In the genomic region with DNA sequence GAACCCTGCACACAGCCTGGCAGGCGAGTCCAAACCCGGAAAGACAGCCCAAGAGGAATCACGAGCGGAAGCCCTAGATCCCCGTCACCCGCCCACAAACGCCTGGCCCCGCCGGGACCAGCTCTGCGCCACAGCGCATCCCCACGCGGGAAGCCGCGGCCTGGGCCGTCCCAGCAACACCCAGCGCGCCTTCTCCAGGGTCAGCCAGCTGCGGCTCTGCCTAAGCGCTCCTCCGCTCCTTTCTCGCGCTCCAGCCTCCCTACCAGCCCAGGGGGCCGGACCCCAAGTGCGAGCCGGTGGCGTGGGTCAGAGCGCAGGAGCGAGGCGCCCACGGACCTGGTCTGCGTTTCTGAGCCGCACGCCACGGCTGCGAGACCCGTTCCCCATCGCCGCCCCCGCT, we compare ENCODE assay signal across 10 cellular contexts. TPM values are rescaled to one million over a fixed set of nuclear protein-coding genes. Genes with fewer than 3 reads are reported as not detected.
DNase-seq lines count a peak whose midpoint lies in the region; ATAC-seq and TF ChIP-seq lines count a peak whose summit lies in the region.
"Not testable (repeated sequence)": the region's sequence is repeated elsewhere in the genome, so short reads cannot be mapped to it uniquely, and the experiment has no call there.
"Had no signal": no experiment of that assay in that cellular context is flagged by ENCODE, and none has a peak within 500 bp of the region (broad histone marks: within the 10 kb centered on the region; RNA-seq: fewer than 3 reads in every experiment).

No MANE protein-coding gene starts in this region.

- POLR2A ChIA-PET in A673 (lab: Charles Lee; ENCODE audit: low non-redundant PET); SK-N-SH (lab: Yijun Ruan, JAX); activated CD8-positive, alpha-beta T cell treated with anti-CD3 and anti-CD28 coated beads for 36 hours (lab: Charles Lee): not testable (repeated sequence)

- H3K79me1 ChIP-seq in H9 (ENCODE audit: insufficient read depth, low read depth, low read length, poor library complexity, severe bottlenecking) = not testable (repeated sequence)

- TF ChIP-seq CTCF in A673 (conservative IDR thresholded peaks at IDR 0.05; ENCODE audit: low read depth, low read length); H9 (conservative IDR thresholded peaks at IDR 0.05); SK-N-SH (IDR thresholded peaks at IDR 0.05); activated CD8-positive, alpha-beta T cell treated with anti-CD3 and anti-CD28 coated beads for 36 hours (IDR thresholded peaks at IDR 0.05); natural killer cell (IDR thresholded peaks at IDR 0.05): not testable (repeated sequence)

- not testable (repeated sequence) for H3K4ac ChIP-seq in H9 (ENCODE audit: low read depth, low read length)

- H3K27ac Mint-ChIP-seq in H9; activated CD8-positive, alpha-beta T cell treated with anti-CD3 and anti-CD28 coated beads for 36 hours; effector memory CD8-positive, alpha-beta T cell; natural killer cell: not testable (repeated sequence)
- H3K27ac Mint-ChIP-seq in activated naive CD4-positive, alpha-beta T cell treated with anti-CD3 and anti-CD28 coated beads, Interleukin-2, amount 10 ng/mL, durations not matched to agents 7 days and 5 days = peak overlapping the region; percentile 79
- H3K27ac Mint-ChIP-seq in stimulated activated naive B cell treated with anti-CD40 and anti-IgM and Interleukin-4, amounts not matched to agents 10 μg/mL and 1 μg/mL and 100 μg/mL, for 72 hours = peak overlapping the region; percentile 96

- H3K27me3 Mint-ChIP-seq in H9 (ENCODE audit: low read depth); activated CD8-positive, alpha-beta T cell treated with anti-CD3 and anti-CD28 coated beads for 36 hours; effector memory CD8-positive, alpha-beta T cell; natural killer cell (ENCODE audit: low read depth in 2 of 2); stimulated activated naive B cell treated with anti-CD40 and anti-IgM and Interleukin-4, amounts not matched to agents 10 μg/mL and 1 μg/mL and 100 μg/mL, for 72 hours: not testable (repeated sequence)
- peaks cover 10% of the 10 kb centered on the region for H3K27me3 Mint-ChIP-seq in activated naive CD4-positive, alpha-beta T cell treated with anti-CD3 and anti-CD28 coated beads, Interleukin-2, amount 10 ng/mL, durations not matched to agents 7 days and 5 days

- WGBS in H9 (ENCODE audit: extremely low coverage, insufficient read length, low lambda C conversion rate) = no CpG with 5 or more reads among the region's 40 CpGs
- WGBS in SK-N-SH (ENCODE audit: low lambda C conversion rate) = 28% methylated on average over 33 of the region's 40 CpGs

- H3K4me1 ChIP-seq in A673 (ENCODE audit: insufficient read depth, low read length, poor library complexity, severe bottlenecking); H9 (ENCODE audit: insufficient read depth, low read length); SK-N-SH (ENCODE audit: control insufficient read depth in 1 of 2, insufficient read depth in 2 of 2, low read depth in 1 of 2, low read length in 1 of 2): not testable (repeated sequence)

- intact Hi-C loops in A673 (cut with micrococcal nuclease; ENCODE audit: unreplicated experiment); activated CD8-positive, alpha-beta T cell treated with anti-CD3 and anti-CD28 coated beads for 36 hours (cut with micrococcal nuclease); natural killer cell (cut with micrococcal nuclease): not testable (repeated sequence)

- H3K14ac ChIP-seq in H9 (ENCODE audit: insufficient read depth, low read length) = not testable (repeated sequence)

- not testable (repeated sequence) for H3K4me1 Mint-ChIP-seq in H9; activated CD8-positive, alpha-beta T cell treated with anti-CD3 and anti-CD28 coated beads for 36 hours (ENCODE audit: low read depth); activated naive CD4-positive, alpha-beta T cell treated with anti-CD3 and anti-CD28 coated beads, Interleukin-2, amount 10 ng/mL, durations not matched to agents 7 days and 5 days; effector memory CD8-positive, alpha-beta T cell (ENCODE audit: low read depth in 2 of 2); natural killer cell; stimulated activated naive B cell treated with anti-CD40 and anti-IgM and Interleukin-4, amounts not matched to agents 10 μg/mL and 1 μg/mL and 100 μg/mL, for 72 hours

- TF ChIP-seq RAD21 in SK-N-SH (IDR thresholded peaks at IDR 0.05; ENCODE audit: low read length) = not testable (repeated sequence)

- not testable (repeated sequence) for DNase-seq in A673 (ENCODE audit: low spot score); H9; SK-N-SH; activated CD8-positive, alpha-beta T cell treated with anti-CD3 and anti-CD28 coated beads for 36 hours; activated naive CD4-positive, alpha-beta T cell treated with anti-CD3 and anti-CD28 coated beads, Interleukin-2, amount 10 ng/mL, durations not matched to agents 7 days and 5 days; effector memory CD8-positive, alpha-beta T cell; natural killer cell; stimulated activated naive B cell treated with anti-CD40 and anti-IgM and Interleukin-4, amounts not matched to agents 10 μg/mL and 1 μg/mL and 100 μg/mL, for 72 hours

- H3K9me3 Mint-ChIP-seq in H9; activated CD8-positive, alpha-beta T cell treated with anti-CD3 and anti-CD28 coated beads for 36 hours; activated naive CD4-positive, alpha-beta T cell treated with anti-CD3 and anti-CD28 coated beads, Interleukin-2, amount 10 ng/mL, durations not matched to agents 7 days and 5 days; effector memory CD8-positive, alpha-beta T cell; natural killer cell; stimulated activated naive B cell treated with anti-CD40 and anti-IgM and Interleukin-4, amounts not matched to agents 10 μg/mL and 1 μg/mL and 100 μg/mL, for 72 hours: not testable (repeated sequence)

- H3K36me3 Mint-ChIP-seq in H9 (ENCODE audit: insufficient read depth in 1 of 3, low read depth in 3 of 3); activated CD8-positive, alpha-beta T cell treated with anti-CD3 and anti-CD28 coated beads for 36 hours (ENCODE audit: low read depth); activated naive CD4-positive, alpha-beta T cell treated with anti-CD3 and anti-CD28 coated beads, Interleukin-2, amount 10 ng/mL, durations not matched to agents 7 days and 5 days; effector memory CD8-positive, alpha-beta T cell (ENCODE audit: insufficient read depth); natural killer cell; stimulated activated naive B cell treated with anti-CD40 and anti-IgM and Interleukin-4, amounts not matched to agents 10 μg/mL and 1 μg/mL and 100 μg/mL, for 72 hours: not testable (repeated sequence)

- not testable (repeated sequence) for H3K23ac ChIP-seq in H9 (ENCODE audit: insufficient read length, low read depth, low read length)

- CTCF ChIA-PET in A673 (lab: Charles Lee); SK-N-SH (lab: Yijun Ruan, JAX); activated CD8-positive, alpha-beta T cell treated with anti-CD3 and anti-CD28 coated beads for 36 hours (lab: Charles Lee); activated naive CD4-positive, alpha-beta T cell treated with anti-CD3 and anti-CD28 coated beads, Interleukin-2, amount 10 ng/mL, durations not matched to agents 7 days and 5 days (lab: Charles Lee): not testable (repeated sequence)

- not testable (repeated sequence) for H3K9me2 ChIP-seq in SK-N-SH

- not testable (repeated sequence) for H3K79me2 ChIP-seq in H9 (ENCODE audit: insufficient read depth, low read length); SK-N-SH (ENCODE audit: insufficient read depth)

- H3K36me3 ChIP-seq in A673 (ENCODE audit: insufficient read depth, low read length, poor library complexity, severe bottlenecking); SK-N-SH (replicated peaks in 1 of 2; ENCODE audit: control insufficient read depth in 1 of 2, insufficient read depth in 2 of 2, low read length in 1 of 2): not testable (repeated sequence)

- not testable (repeated sequence) for H3K18ac ChIP-seq in H9 (ENCODE audit: insufficient read length, low read depth, low read length)

- H3K9ac ChIP-seq in H9 (ENCODE audit: extremely low read depth, insufficient read length, low read length); SK-N-SH: not testable (repeated sequence)

- not testable (repeated sequence) for ATAC-seq in activated CD8-positive, alpha-beta T cell treated with anti-CD3 and anti-CD28 coated beads for 36 hours; effector memory CD8-positive, alpha-beta T cell (replicated peaks); natural killer cell; stimulated activated naive B cell treated with anti-CD40 and anti-IgM and Interleukin-4, amounts not matched to agents 10 μg/mL and 1 μg/mL and 100 μg/mL, for 72 hours (replicated peaks)

- not testable (repeated sequence) for H3T11ph ChIP-seq in H9 (ENCODE audit: low read length)

- H4K5ac ChIP-seq in H9 (ENCODE audit: insufficient read length, low read depth, low read length) = not testable (repeated sequence)

- H3K4me3 ChIP-seq in A673 (ENCODE audit: low read depth, low read length, poor library complexity, severe bottlenecking) = peak overlapping the region; percentile 29
- not testable (repeated sequence) for H3K4me3 ChIP-seq in SK-N-SH (ENCODE audit: low read depth in 2 of 2, low read length in 1 of 2)

- TF ChIP-seq EP300 in SK-N-SH (IDR thresholded peaks at IDR 0.05; ENCODE audit: borderline replicate concordance in 1 of 2, low read depth in 1 of 2, low read length in 1 of 2) = not testable (repeated sequence)

- H2BK12ac ChIP-seq in H9 (ENCODE audit: insufficient read length, low read depth, low read length) = not testable (repeated sequence)

- not testable (repeated sequence) for H3K27ac ChIP-seq in A673 (ENCODE audit: low read depth, low read length, poor library complexity, severe bottlenecking); H9 (ENCODE audit: insufficient read length, low read depth, low read length); SK-N-SH (ENCODE audit: low read depth in 2 of 2, low read length in 1 of 2)

- not testable (repeated sequence) for H4K91ac ChIP-seq in H9 (ENCODE audit: insufficient read length, low read depth, low read length)

- not testable (repeated sequence) for H3K56ac ChIP-seq in H9 (ENCODE audit: insufficient read length, low read depth, low read length)

- H3K4me3 Mint-ChIP-seq in H9 = peak overlapping the region; percentile 56 to 78
- peak overlapping the region; percentile 59 for H3K4me3 Mint-ChIP-seq in activated CD8-positive, alpha-beta T cell treated with anti-CD3 and anti-CD28 coated beads for 36 hours
- H3K4me3 Mint-ChIP-seq in activated naive CD4-positive, alpha-beta T cell treated with anti-CD3 and anti-CD28 coated beads, Interleukin-2, amount 10 ng/mL, durations not matched to agents 7 days and 5 days = peak overlapping the region; percentile 45
- peak overlapping the region; percentile 56 to 69 for H3K4me3 Mint-ChIP-seq in effector memory CD8-positive, alpha-beta T cell
- H3K4me3 Mint-ChIP-seq in natural killer cell = peak overlapping the region; percentile 61
- H3K4me3 Mint-ChIP-seq in stimulated activated naive B cell treated with anti-CD40 and anti-IgM and Interleukin-4, amounts not matched to agents 10 μg/mL and 1 μg/mL and 100 μg/mL, for 72 hours = peak overlapping the region; percentile 14 to 75

- not testable (repeated sequence) for H2AK5ac ChIP-seq in H9 (ENCODE audit: insufficient read length, low read length)

- H3K4me2 ChIP-seq in H9 (ENCODE audit: insufficient read depth, insufficient read length, low read length) = not testable (repeated sequence)
- peak overlapping the region; percentile 44; the same call in 1 of the 2 replicates for H3K4me2 ChIP-seq in SK-N-SH

- not testable (repeated sequence) for H3K9me3 ChIP-seq in A673 (ENCODE audit: low read depth, low read length, poor library complexity, severe bottlenecking); H9 (ENCODE audit: control insufficient read depth, low read depth, low read length); SK-N-SH

- H2AFZ ChIP-seq in H9 (ENCODE audit: low read length); SK-N-SH (ENCODE audit: low read depth): not testable (repeated sequence)

- H2BK15ac ChIP-seq in H9 (ENCODE audit: low read depth, low read length) = not testable (repeated sequence)

- not testable (repeated sequence) for H3K23me2 ChIP-seq in H9 (ENCODE audit: insufficient read length, low read depth, low read length, poor library complexity, severe bottlenecking)

- not testable (repeated sequence) for H2BK5ac ChIP-seq in H9 (ENCODE audit: insufficient read length, low read length)

- H2BK20ac ChIP-seq in H9 (ENCODE audit: low read depth, low read length, poor library complexity, severe bottlenecking) = not testable (repeated sequence)

- not testable (repeated sequence) for BruUV-seq in A673 (replicated peaks; lab: Mats Ljungman, UMichigan)

- H2BK120ac ChIP-seq in H9 (ENCODE audit: low read depth, low read length, poor library complexity, severe bottlenecking) = not testable (repeated sequence)

- not testable (repeated sequence) for H3K27me3 ChIP-seq in A673 (replicated peaks; ENCODE audit: insufficient read depth, low read depth, low read length, poor library complexity); H9 (ENCODE audit: insufficient read depth, low read length)
- peaks cover 13% of the 10 kb centered on the region; the same call in 1 of the 2 replicates for H3K27me3 ChIP-seq in SK-N-SH (ENCODE audit: insufficient read depth)

- H4K8ac ChIP-seq in H9 (replicated peaks; ENCODE audit: insufficient read length, low read depth, low read length) = not testable (repeated sequence)

- H4K20me1 ChIP-seq in H9 (ENCODE audit: control insufficient read depth, insufficient read depth, insufficient read length); SK-N-SH (ENCODE audit: insufficient read depth): not testable (repeated sequence)

- H3F3A ChIP-seq in SK-N-SH (replicated peaks; ENCODE audit: insufficient read depth) = not testable (repeated sequence)

RNA-seq across cellular contexts. Expression of gene FCGR2A, which starts 48.1 kb away (rescaled TPM):
- total RNA-seq in A673 (2021) = not detected in 2 replicates
- total RNA-seq in H9 (2021) = 0.55 TPM in 1 of 2 replicates, not detected in the other
- 0.89 and 1.1 TPM in 2 replicates for polyA plus RNA-seq in SK-N-SH (2012; rRNA removed)
- 1.5 and 2.2 TPM in 2 replicates for polyA plus RNA-seq in SK-N-SH (2012; cell fraction: cytosol; rRNA removed)
- 0.27 and 0.62 TPM in 2 replicates for polyA plus RNA-seq in SK-N-SH (2012; cell fraction: nucleus; rRNA removed)
- total RNA-seq in activated CD8-positive, alpha-beta T cell treated with anti-CD3 and anti-CD28 coated beads for 36 hours = not detected
- 10 to 100 TPM in 2 of 3 donors, 1 to 10 TPM in 1; 7.5 to 34.6 (median 13.9) TPM for total RNA-seq in natural killer cell
- total RNA-seq: cardiac muscle cell, glomerular endothelial cell had no signal
- polyA plus RNA-seq: cardiac muscle cell had no signal
